9 cellular contexts compared by ENCODE assay signal in genomic region chr3:195209836-195210551, GRCh38.
DNase-seq lines count a peak whose midpoint lies in the region; ATAC-seq and TF ChIP-seq lines count a peak whose summit lies in the region.
"Had no signal": no experiment of that assay in that cellular context is flagged by ENCODE, and none has a peak within 500 bp of the region (broad histone marks: within the 10 kb centered on the region; RNA-seq: fewer than 3 reads in every experiment).

No MANE protein-coding gene starts in this region.

- H3K36me3 Mint-ChIP-seq in naive thymus-derived CD8-positive, alpha-beta T cell = peaks cover 0 to 13% (median 4%) of the 10 kb centered on the region in 3 donors

- H3K4me3 Mint-ChIP-seq in naive thymus-derived CD8-positive, alpha-beta T cell = no peak overlapping the region
- H3K4me3 Mint-ChIP-seq: activated CD4-positive, alpha-beta T cell treated with anti-CD3 and anti-CD28 coated beads, Interleukin-2, amount 10 ng/mL, durations not matched to agents 7 days and 5 days had no signal

- no peaks in the 10 kb centered on the region for H3K27me3 ChIP-seq in BJ (ENCODE audit: control insufficient read depth, insufficient read depth, low read length)
- no peaks in the 10 kb centered on the region for H3K27me3 ChIP-seq in cardiac muscle cell
- H3K27me3 ChIP-seq in prostate gland (replicated peaks; ENCODE audit: insufficient read depth) = no peaks in the 10 kb centered on the region

- H3K4me1 Mint-ChIP-seq in naive thymus-derived CD8-positive, alpha-beta T cell = peaks cover 4 to 14% (median 13%) of the 10 kb centered on the region in 4 donors

- intact Hi-C loops in prostate gland (cut with DNase I) = loop anchor here (5.0 to 10.0 kb wide), 2 partner anchors 32 to 55 kb away; no protein-coding TSS in a partner anchor

- peak overlapping the region; percentile 3; the same call in 1 of the 2 replicates for H3K4me3 ChIP-seq in BJ (ENCODE audit: low read depth, low read length)
- H3K4me3 ChIP-seq in cardiac muscle cell = no peak overlapping the region
- H3K4me3 ChIP-seq in prostate gland = no peak overlapping the region

- 0 out of 2 replicates have a peak, but pooled peaks cover 2% of the 10 kb centered on the region for H3K36me3 ChIP-seq in BJ (ENCODE audit: control insufficient read depth, insufficient read depth, low read length)
- no peaks in the 10 kb centered on the region for H3K36me3 ChIP-seq in cardiac muscle cell
- no peaks in the 10 kb centered on the region for H3K36me3 ChIP-seq in prostate gland

- 22% methylated on average over 20 of the region's 20 CpGs for WGBS in prostate gland

- DNase-seq in BJ (ENCODE audit: low read depth) (no peak), cardiac muscle cell (ENCODE audit: low read depth in 1 of 2, low spot score in 1 of 2) (peak in 1 of 2 donors; percentile 78), prostate gland (ENCODE audit: low spot score) (no peak)
- no peak for DNase-seq in stimulated activated CD4-positive, alpha-beta T cell treated with anti-CD3 and anti-CD28 coated beads, Interleukin-12 subunit alpha, Interleukin-12 subunit beta, amount 100 ng/mL, for 4 hours
- no peak for DNase-seq in naive thymus-derived CD8-positive, alpha-beta T cell
- DNase-seq: activated CD4-positive, alpha-beta T cell treated with anti-CD3 and anti-CD28 coated beads, Interleukin-2, amount 10 ng/mL, durations not matched to agents 7 days and 5 days had no signal

- H3K9me3 ChIP-seq in cardiac muscle cell (ENCODE audit: low read depth) (no peaks in the 10 kb centered on the region), prostate gland (no peaks in the 10 kb centered on the region)

- no peaks in the 10 kb centered on the region for H3K9me3 Mint-ChIP-seq in naive thymus-derived CD8-positive, alpha-beta T cell
- H3K9me3 Mint-ChIP-seq: activated CD4-positive, alpha-beta T cell treated with anti-CD3 and anti-CD28 coated beads, Interleukin-2, amount 10 ng/mL, durations not matched to agents 7 days and 5 days had no signal

- peak; percentile 78 for ATAC-seq in SK-N-SH treated with all-trans-retinoic acid at 6 μM for 48 hours
- no peak for ATAC-seq in GM21390 (IDR thresholded peaks at IDR 0.05; ENCODE audit: unreplicated experiment)
- ATAC-seq in naive thymus-derived CD8-positive, alpha-beta T cell = no peak
- ATAC-seq in GM21381 (IDR thresholded peaks at IDR 0.05; ENCODE audit: unreplicated experiment) = no peak

- H3K27ac ChIP-seq in cardiac muscle cell = peak overlapping the region; percentile 14
- peak overlapping the region; percentile 70 to 73 for H3K27ac ChIP-seq in prostate gland

- TF ChIP-seq CTCF in BJ (IDR thresholded peaks at IDR 0.05; ENCODE audit: insufficient read depth, low read depth, low read length) = no peak
- TF ChIP-seq CTCF in cardiac muscle cell (IDR thresholded peaks at IDR 0.05; ENCODE audit: low read depth, low read length) = no peak
- no peak for TF ChIP-seq CTCF in prostate gland (IDR thresholded peaks at IDR 0.05)

- no peak for TF ChIP-seq POLR2A in prostate gland (IDR thresholded peaks at IDR 0.05)

- peaks cover 4% of the 10 kb centered on the region for H3K4me1 ChIP-seq in cardiac muscle cell (ENCODE audit: low read depth)
- H3K4me1 ChIP-seq in prostate gland (replicated peaks) = peaks cover 11% of the 10 kb centered on the region

- POLR2A ChIA-PET in BJ (lab: Charles Lee) = interaction anchor here (0.6 to 0.9 kb wide), 2 partner anchors 55 to 570 kb away, joined by 3 to 7 read pairs; no protein-coding TSS in a partner anchor
- POLR2A ChIA-PET in naive thymus-derived CD8-positive, alpha-beta T cell (lab: Charles Lee) = no interaction called here

- H3K27me3 Mint-ChIP-seq in naive thymus-derived CD8-positive, alpha-beta T cell = no peaks in the 10 kb centered on the region
- H3K27me3 Mint-ChIP-seq: activated CD4-positive, alpha-beta T cell treated with anti-CD3 and anti-CD28 coated beads, Interleukin-2, amount 10 ng/mL, durations not matched to agents 7 days and 5 days had no signal

- peak overlapping the region in 1 of 10 donors; percentile 69 for H3K27ac Mint-ChIP-seq in naive thymus-derived CD8-positive, alpha-beta T cell
- H3K27ac Mint-ChIP-seq: activated CD4-positive, alpha-beta T cell treated with anti-CD3 and anti-CD28 coated beads, Interleukin-2, amount 10 ng/mL, durations not matched to agents 7 days and 5 days had no signal

- CTCF ChIA-PET in BJ (lab: Yijun Ruan, JAX) = interaction anchor here (0.7 to 3.4 kb wide), 13 partner anchors 10 to 527 kb away, joined by 3 to 12 read pairs (median 4); no protein-coding TSS in a partner anchor

TF ChIP-seq in SK-N-SH treated with all-trans-retinoic acid at 6 μM for 48 hours, 23 proteins besides CTCF, POLR2A, EP300 and RAD21:
- TF ChIP-seq CSDC2 (CRISPR knock-in tag; IDR thresholded peaks at IDR 0.05) (no peak), TCF4 (CRISPR knock-in tag; IDR thresholded peaks at IDR 0.05; ENCODE audit: borderline replicate concordance) (peak; percentile 47; the same call in 1 of the 2 replicates), POU6F1 (CRISPR knock-in tag; IDR thresholded peaks at IDR 0.05; ENCODE audit: borderline replicate concordance, low read depth) (no peak)
